Comparison of ENCODE assay signal across 18 cellular contexts in the genomic region with DNA sequence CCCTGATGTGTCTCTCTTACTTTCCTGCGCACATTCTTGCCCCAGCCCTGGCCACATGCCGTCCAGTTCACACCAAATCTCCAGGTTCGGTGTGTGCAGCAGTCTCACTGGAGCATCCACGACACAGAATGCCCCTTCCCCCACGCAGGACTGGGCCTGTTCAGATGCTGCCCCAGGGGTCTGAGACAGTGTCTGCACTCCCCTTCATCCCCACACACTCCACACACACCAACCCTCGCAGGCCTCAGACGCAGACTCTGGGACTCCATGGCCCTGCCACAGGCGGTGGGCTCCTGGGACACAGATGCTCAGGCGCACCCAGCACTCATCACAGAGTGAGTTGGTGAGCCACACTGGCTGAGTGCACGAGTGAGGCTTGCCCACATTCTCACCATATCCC.
DNase-seq lines count a peak whose midpoint lies in the region; ATAC-seq and TF ChIP-seq lines count a peak whose summit lies in the region.
"Had no signal": no experiment of that assay in that cellular context is flagged by ENCODE, and none has a peak within 500 bp of the region (broad histone marks: within the 10 kb centered on the region; RNA-seq: fewer than 3 reads in every experiment).

No MANE protein-coding gene starts in this region.

- no peak overlapping the region for H2BK120ac ChIP-seq in mesenchymal stem cell (ENCODE audit: low read depth, low read length)

- H3K18ac ChIP-seq in mesenchymal stem cell (ENCODE audit: low read depth in 1 of 2, low read length in 2 of 2) = peak overlapping the region in 1 of 2 experiments; percentile 67

- H3K14ac ChIP-seq in mesenchymal stem cell (ENCODE audit: low read length in 2 of 2) = no peak overlapping the region

- no peak overlapping the region for H3K4ac ChIP-seq in mesenchymal stem cell (ENCODE audit: low read depth in 1 of 2, low read length in 2 of 2)

- H4K8ac ChIP-seq in mesenchymal stem cell (ENCODE audit: low read length) = no peak overlapping the region

- no peaks in the 10 kb centered on the region for H3K9me3 ChIP-seq in CD4-positive, CD25-positive, alpha-beta regulatory T cell (ENCODE audit: control insufficient read depth in 2 of 2, low read length in 2 of 2)
- H3K9me3 ChIP-seq in GM23248 (ENCODE audit: low read depth) (no peaks in the 10 kb centered on the region), mesenchymal stem cell (ENCODE audit: control insufficient read depth, low read length) (no peaks in the 10 kb centered on the region)
- H3K9me3 ChIP-seq: HAP-1, pancreas, tibial artery had no signal

- in situ Hi-C loops in GM23248 (cut with MboI) = no loop called here

- peaks cover 0 to 3% (median 0%) of the 10 kb centered on the region in 7 donors for H3K9me3 Mint-ChIP-seq in CD4-positive, CD25-positive, alpha-beta regulatory T cell
- H3K9me3 Mint-ChIP-seq in activated naive CD4-positive, alpha-beta T cell treated with anti-CD3 and anti-CD28 coated beads, Interleukin-2, amount 50 U/mL, for 72 hours = no peaks in the 10 kb centered on the region
- H3K9me3 Mint-ChIP-seq: endodermal cell had no signal

- peaks cover 72% of the 10 kb centered on the region for H3F3A ChIP-seq in GM23248 (ENCODE audit: insufficient read depth)

- peaks cover 7 to 68% (median 33%) of the 10 kb centered on the region in 4 donors for H3K4me1 Mint-ChIP-seq in CD4-positive, CD25-positive, alpha-beta regulatory T cell

- no peaks in the 10 kb centered on the region for H3K36me3 ChIP-seq in CD4-positive, CD25-positive, alpha-beta regulatory T cell (ENCODE audit: control insufficient read depth, insufficient read depth, low read length)
- H3K36me3 ChIP-seq in GM23248 (ENCODE audit: low read depth) (peaks cover 63% of the 10 kb centered on the region), mesenchymal stem cell (ENCODE audit: control insufficient read depth in 1 of 2, insufficient read depth in 2 of 2, low read depth in 1 of 2, low read length in 2 of 2) (peaks cover 42 to 58% of the 10 kb centered on the region in 2 experiments)
- H3K36me3 ChIP-seq: pancreas had no signal

- H3K4me3 ChIP-seq in CD4-positive, CD25-positive, alpha-beta regulatory T cell (ENCODE audit: low read depth, low read length) = no peak overlapping the region
- H3K4me3 ChIP-seq in GM23248 = no peak overlapping the region
- no peak overlapping the region for H3K4me3 ChIP-seq in mesenchymal stem cell (ENCODE audit: insufficient read depth in 1 of 2, low read depth in 1 of 2, low read length in 2 of 2)
- H3K4me3 ChIP-seq: HAP-1, pancreas, skin epidermis, tibial artery had no signal

- peak overlapping the region in 2 of 4 donors; percentile 19 to 66 for H3K4me3 Mint-ChIP-seq in CD4-positive, CD25-positive, alpha-beta regulatory T cell
- H3K4me3 Mint-ChIP-seq: endodermal cell had no signal

- peaks cover 33% of the 10 kb centered on the region for H3K4me1 ChIP-seq in CD4-positive, CD25-positive, alpha-beta regulatory T cell (ENCODE audit: control insufficient read depth, insufficient read depth, low read length, poor library complexity, severe bottlenecking)
- H3K4me1 ChIP-seq in GM23248 (ENCODE audit: insufficient read depth) = peaks cover 52% of the 10 kb centered on the region
- H3K4me1 ChIP-seq in mesenchymal stem cell (ENCODE audit: control insufficient read depth, insufficient read depth, low read depth, low read length) = peaks cover 25% of the 10 kb centered on the region
- H3K4me1 ChIP-seq: pancreas had no signal

- H3K79me1 ChIP-seq in mesenchymal stem cell (replicated peaks; ENCODE audit: low read length, poor library complexity, severe bottlenecking) = peaks cover 36% of the 10 kb centered on the region

- H2AFZ ChIP-seq in GM23248 (no peak overlapping the region), mesenchymal stem cell (ENCODE audit: low read depth, low read length) (no peak overlapping the region)

- peak overlapping the region; percentile 4 for H2AK5ac ChIP-seq in mesenchymal stem cell (ENCODE audit: low read length, severe bottlenecking)

- H2BK15ac ChIP-seq in mesenchymal stem cell (ENCODE audit: low read depth, poor library complexity, severe bottlenecking) = no peak overlapping the region

- peak overlapping the region; percentile 6 for H4K91ac ChIP-seq in mesenchymal stem cell (ENCODE audit: low read length)

- peaks cover 13% of the 10 kb centered on the region for H3K27me3 Mint-ChIP-seq in CD4-positive, CD25-positive, alpha-beta regulatory T cell

- peak overlapping the region in 2 of 3 donors; percentile 89 to 92 for H3K27ac Mint-ChIP-seq in CD4-positive, CD25-positive, alpha-beta regulatory T cell
- peak overlapping the region; percentile 84 to 98 for H3K27ac Mint-ChIP-seq in activated naive CD4-positive, alpha-beta T cell treated with anti-CD3 and anti-CD28 coated beads, Interleukin-2, amount 50 U/mL, for 72 hours
- H3K27ac Mint-ChIP-seq: endodermal cell had no signal

- peak overlapping the region; percentile 75 for H3K27ac ChIP-seq in CD4-positive, CD25-positive, alpha-beta regulatory T cell (ENCODE audit: insufficient read depth, low read length, poor library complexity, severe bottlenecking)
- H3K27ac ChIP-seq in GM23248 = peak overlapping the region; percentile 82
- H3K27ac ChIP-seq in mesenchymal stem cell (ENCODE audit: low read length, poor library complexity, severe bottlenecking) = no peak overlapping the region
- H3K27ac ChIP-seq: pancreas, tibial artery had no signal

- ATAC-seq in CD4-positive, CD25-positive, alpha-beta regulatory T cell (ENCODE audit: low read depth in 2 of 2) = no peak
- ATAC-seq in activated naive CD4-positive, alpha-beta T cell treated with anti-CD3 and anti-CD28 coated beads, Interleukin-2, amount 50 U/mL, for 72 hours = no peak
- ATAC-seq in GM18505 (IDR thresholded peaks at IDR 0.05; ENCODE audit: unreplicated experiment) (no peak), GM21723 (IDR thresholded peaks at IDR 0.05; ENCODE audit: unreplicated experiment) (no peak)
- ATAC-seq: pancreas had no signal

- H3K9me2 ChIP-seq in GM23248 (ENCODE audit: insufficient read depth) = no peaks in the 10 kb centered on the region

- TF ChIP-seq POLR2A in GM18505 (IDR thresholded peaks at IDR 0.05; ENCODE audit: borderline replicate concordance, extremely low read depth, insufficient read depth, insufficient read length) = no peak

- H2BK12ac ChIP-seq in mesenchymal stem cell (ENCODE audit: low read length in 2 of 2) = no peak overlapping the region

- no peak overlapping the region for H3K9ac ChIP-seq in GM23248
- no peak overlapping the region for H3K9ac ChIP-seq in mesenchymal stem cell (ENCODE audit: low read length)

- 91 to 93% methylated on average over 10 of the region's 10 CpGs for WGBS in GM23248 (ENCODE audit: low coverage in 1 of 2, low lambda C conversion rate in 2 of 2, missing lambda C conversion rate in 2 of 2), 2 experiments
- WGBS in mesenchymal stem cell = 96% methylated on average over 9 of the region's 10 CpGs

- H3K4me2 ChIP-seq in GM23248 (ENCODE audit: unreplicated experiment) = no peak overlapping the region
- no peak overlapping the region for H3K4me2 ChIP-seq in mesenchymal stem cell (ENCODE audit: low read length, poor library complexity, severe bottlenecking)

- peaks cover 91% of the 10 kb centered on the region for H3K79me2 ChIP-seq in GM23248 (ENCODE audit: insufficient read depth)

- no peak overlapping the region for H2BK5ac ChIP-seq in mesenchymal stem cell (ENCODE audit: low read depth, low read length, poor library complexity, severe bottlenecking)

- no peaks in the 10 kb centered on the region for H4K20me1 ChIP-seq in GM23248 (ENCODE audit: insufficient read depth)

- H3K27me3 ChIP-seq in CD4-positive, CD25-positive, alpha-beta regulatory T cell (ENCODE audit: control insufficient read depth, insufficient read depth, low read length) = no peaks in the 10 kb centered on the region
- H3K27me3 ChIP-seq in GM23248 (replicated peaks; ENCODE audit: insufficient read depth) = no peaks in the 10 kb centered on the region
- no peaks in the 10 kb centered on the region for H3K27me3 ChIP-seq in mesenchymal stem cell (ENCODE audit: control insufficient read depth in 1 of 2, insufficient read depth in 1 of 2, low read length in 2 of 2)
- H3K27me3 ChIP-seq: pancreas, tibial artery had no signal

- H3K36me3 Mint-ChIP-seq in CD4-positive, CD25-positive, alpha-beta regulatory T cell = peaks cover 3% of the 10 kb centered on the region
- H3K36me3 Mint-ChIP-seq in activated naive CD4-positive, alpha-beta T cell treated with anti-CD3 and anti-CD28 coated beads, Interleukin-2, amount 50 U/mL, for 72 hours = peaks cover 0 to 71% of the 10 kb centered on the region in 2 donors

- DNase-seq in CD4-positive, CD25-positive, alpha-beta regulatory T cell = no peak
- DNase-seq in GM23248 = no peak
- DNase-seq in activated naive CD4-positive, alpha-beta T cell treated with anti-CD3 and anti-CD28 coated beads, Interleukin-2, amount 50 U/mL, for 72 hours (ENCODE audit: low spot score in 2 of 2) = no peak
- DNase-seq in mesenchymal stem cell = no peak
- DNase-seq in NCI-H526 treated with DMSO at 0.1 percent for 48 hours (lab: John Stamatoyannopoulos, UW) = no peak
- DNase-seq in NCI-H2227 (lab: John Stamatoyannopoulos, UW; ENCODE audit: unreplicated experiment) = no peak
- DNase-seq: activated CD8-positive, alpha-beta memory T cell treated with anti-CD3 and anti-CD28 coated beads for 24 hours; DMS 273 treated with DMSO at 0.1 percent for 48 hours; endodermal cell; left cardiac atrium; NCI-H1694 treated with DMSO at 0.1 percent for 48 hours; NCI-H446 treated with DMSO at 0.1 percent for 48 hours; pancreas; tibial artery had no signal

- H3K23ac ChIP-seq in mesenchymal stem cell (ENCODE audit: low read length in 2 of 2) = no peak overlapping the region
